26 cellular contexts compared by ENCODE assay signal in genomic region chr11:64349404-64349803, GRCh38.
"Had no signal": no experiment of that assay in that cellular context is flagged by ENCODE, and none has a peak within 500 bp of the region (broad histone marks: within the 10 kb centered on the region; RNA-seq: fewer than 3 reads in every experiment).

No MANE protein-coding gene starts in this region.

- H3K4me3 ChIP-seq: left lung, lower lobe of right lung, ovary, right atrium auricular region, right lobe of liver, smooth muscle cell, stomach, suprapubic skin, thoracic aorta, tibial artery, upper lobe of right lung had no signal

- H3K27ac ChIP-seq: left lung, lower lobe of right lung, neutrophil, ovary, right atrium auricular region, right lobe of liver, stomach, suprapubic skin, thoracic aorta, tibial artery, upper lobe of right lung had no signal

- DNase-seq: hippocampal formation; kidney; left colon; left lung; lower lobe of right lung; mammary epithelial cell; mesenchymal stem cell; naive thymus-derived CD8-positive, alpha-beta T cell; occipital lobe; ovary; right lobe of liver; stimulated activated CD4-positive, alpha-beta T cell treated with anti-CD3 and anti-CD28 coated beads, Interleukin-1b, Interleukin-23, amount 100 ng/mL, for 48 hours; stimulated activated CD4-positive, alpha-beta T cell treated with anti-CD3 and anti-CD28 coated beads, Interleukin-2, amount 100 ng/mL, for 48 hours; stimulated activated CD4-positive, alpha-beta T cell treated with anti-CD3 and anti-CD28 coated beads, Interleukin-4, amount 100 ng/mL, for 4 hours; stimulated activated CD8-positive, alpha-beta memory T cell treated with anti-CD3 and anti-CD28 coated beads, Interleukin-4, amount 100 ng/mL, for 48 hours; stimulated activated naive B cell treated with anti-CD40 and anti-IgM and Interleukin-4, amounts not matched to agents 10 μg/mL and 1 μg/mL and 100 μg/mL, for 72 hours; stimulated activated naive CD8-positive, alpha-beta T cell treated with anti-CD3 and anti-CD28 coated beads, Interleukin-15, Interleukin-2, amounts not matched to agents 100 U/mL and 50 U/mL, for 24 hours; stomach; tibial artery; trophoblast cell had no signal

- H3K36me3 ChIP-seq: ovary, right atrium auricular region, right lobe of liver, suprapubic skin, thoracic aorta, tibial artery, upper lobe of right lung had no signal

- H3K27me3 ChIP-seq: left lung, neutrophil, ovary, right atrium auricular region, right lobe of liver, stomach, suprapubic skin, tibial artery, upper lobe of right lung had no signal

- H3K4me1 ChIP-seq: left lung, lower lobe of right lung, upper lobe of right lung had no signal

- ATAC-seq: left colon; left lung; lower lobe of right lung; naive thymus-derived CD8-positive, alpha-beta T cell; right lobe of liver; stimulated activated naive B cell treated with anti-CD40 and anti-IgM and Interleukin-4, amounts not matched to agents 10 μg/mL and 1 μg/mL and 100 μg/mL, for 72 hours; stimulated activated naive CD8-positive, alpha-beta T cell treated with anti-CD3 and anti-CD28 coated beads, Interleukin-15, Interleukin-2, amounts not matched to agents 100 U/mL and 50 U/mL, for 24 hours; upper lobe of right lung had no signal

- H3K9me3 ChIP-seq: left lung, lower lobe of right lung, neutrophil, ovary, right atrium auricular region, right lobe of liver, stomach, suprapubic skin, thoracic aorta, tibial artery, upper lobe of right lung had no signal

- H3K4me2 ChIP-seq: smooth muscle cell had no signal
